Comparison of ENCODE assay signal across 22 cellular contexts in the genomic region with DNA sequence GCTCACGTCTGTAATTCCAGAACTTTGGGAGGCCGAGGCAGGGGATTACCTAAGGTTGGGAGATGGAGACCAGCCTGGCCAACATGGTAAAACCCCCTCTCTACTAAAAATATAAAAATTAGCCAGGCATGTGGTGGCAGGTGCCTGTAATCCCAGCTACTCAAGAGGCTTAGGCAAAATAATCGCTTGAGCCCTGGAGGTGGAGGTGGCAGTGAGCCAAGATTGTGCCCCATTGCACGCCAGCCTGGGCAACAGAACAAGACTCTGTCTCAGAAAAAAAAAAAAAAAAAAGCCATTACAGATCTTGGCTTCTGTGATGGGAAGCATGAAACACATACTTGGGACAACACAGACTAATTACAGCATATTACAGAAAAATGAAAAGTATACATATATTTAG.
"Had no signal": no experiment of that assay in that cellular context is flagged by ENCODE, and none has a peak within 500 bp of the region (broad histone marks: within the 10 kb centered on the region; RNA-seq: fewer than 3 reads in every experiment).

No MANE protein-coding gene starts in this region.

- H3K9me3 ChIP-seq: colonic mucosa, sigmoid colon, testis had no signal

- FAIRE-seq: endometrium had no signal

- ATAC-seq: activated CD8-positive, alpha-beta T cell treated with anti-CD3 and anti-CD28 coated beads, Interleukin-2, amount 10 ng/mL, durations not matched to agents 7 days and 5 days; left lobe of liver; stimulated activated effector memory CD8-positive, alpha-beta T cell treated with anti-CD3 and anti-CD28 coated beads, Interleukin-12 subunit alpha, Interleukin-12 subunit beta, amount 100 ng/mL, for 72 hours had no signal

- DNase-seq: activated CD4-positive, alpha-beta T cell treated with anti-CD3 and anti-CD28 coated beads, Interleukin-2, amount 10 ng/mL, durations not matched to agents 24 days and 14 days; activated CD8-positive, alpha-beta T cell treated with anti-CD3 and anti-CD28 coated beads, Interleukin-2, amount 10 ng/mL, durations not matched to agents 7 days and 5 days; activated effector memory CD4-positive, alpha-beta T cell treated with Interleukin-2 at 50 U/mL for 16 hours; activated naive CD4-positive, alpha-beta T cell treated with anti-CD3 and anti-CD28 coated beads, Interleukin-2, amount 10 ng/mL, durations not matched to agents 7 days and 5 days; activated T-cell treated with anti-CD3 and anti-CD28 coated beads, Interleukin-2, amount 50 U/mL, for 24 hours; aorta; brain microvascular endothelial cell; central memory CD4-positive, alpha-beta T cell; colonic mucosa; erythroblast; foreskin melanocyte; glutamatergic neuron; hippocampal formation; islet precursor cell; midbrain; nephron progenitor cell; sigmoid colon; stimulated activated CD4-positive, alpha-beta T cell treated with anti-CD3 and anti-CD28 coated beads, Interleukin-4, amount 100 ng/mL, for 24 hours; testis had no signal

- H3K4me3 ChIP-seq: colonic mucosa, sigmoid colon, testis had no signal

- H3K4me1 ChIP-seq: colonic mucosa, sigmoid colon, testis had no signal

- H3K27ac ChIP-seq: brain microvascular endothelial cell, colonic mucosa, sigmoid colon, testis had no signal

- H3K36me3 ChIP-seq: brain microvascular endothelial cell, colonic mucosa, sigmoid colon had no signal
